In the genomic region with DNA sequence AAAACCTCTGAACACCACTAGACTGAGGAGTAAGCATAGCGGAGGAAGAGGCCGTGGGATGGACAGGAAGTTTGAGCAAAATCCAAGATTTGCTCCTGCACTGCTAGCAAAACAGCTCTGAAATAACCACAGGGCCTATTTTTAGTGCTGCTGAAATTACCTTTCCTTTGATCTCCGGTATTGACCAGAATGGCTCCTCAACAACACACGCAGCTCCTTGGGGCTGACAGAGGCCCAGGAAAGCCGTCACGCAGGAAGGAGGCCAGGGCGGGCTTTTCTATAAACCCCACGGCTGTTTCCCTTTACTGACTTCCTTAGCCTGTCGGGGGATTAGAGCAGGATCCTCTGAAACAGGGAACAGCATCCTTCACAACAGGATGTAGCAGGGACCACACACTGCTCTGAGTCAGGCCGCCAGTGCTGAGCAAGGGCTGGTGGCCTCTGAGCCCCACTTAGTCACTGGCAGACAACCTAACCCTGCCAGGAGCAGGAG, we compare ENCODE assay signal across 1 cellular context.
TF ChIP-seq lines count a peak whose summit lies in the region.

No MANE protein-coding gene starts in this region.

TF ChIP-seq in SK-N-SH, 30 proteins besides CTCF, POLR2A, EP300 and RAD21 (continued from another document):
- TF ChIP-seq TEAD4 (IDR thresholded peaks at IDR 0.05; ENCODE audit: borderline replicate concordance, insufficient read depth) (no peak), SIN3A (IDR thresholded peaks at IDR 0.05; ENCODE audit: borderline replicate concordance, low read depth, low read length) (no peak), SMC3 (IDR thresholded peaks at IDR 0.05; ENCODE audit: low read depth, low read length) (no peak), CHD2 (IDR thresholded peaks at IDR 0.05; ENCODE audit: low read length, partially characterized antibody) (no peak), GATA2 (CRISPR knock-in tag; IDR thresholded peaks at IDR 0.05) (no peak), TAF1 (IDR thresholded peaks at IDR 0.05; ENCODE audit: borderline replicate concordance, low read depth, low read length) (no peak), RXRA (IDR thresholded peaks at IDR 0.05; ENCODE audit: borderline replicate concordance, low read depth) (no peak), ELF1 (IDR thresholded peaks at IDR 0.05) (no peak), POLR2AphosphoS5 (IDR thresholded peaks at IDR 0.05; ENCODE audit: low read depth, low read length) (no peak)
- TF ChIP-seq, protein P1, sequence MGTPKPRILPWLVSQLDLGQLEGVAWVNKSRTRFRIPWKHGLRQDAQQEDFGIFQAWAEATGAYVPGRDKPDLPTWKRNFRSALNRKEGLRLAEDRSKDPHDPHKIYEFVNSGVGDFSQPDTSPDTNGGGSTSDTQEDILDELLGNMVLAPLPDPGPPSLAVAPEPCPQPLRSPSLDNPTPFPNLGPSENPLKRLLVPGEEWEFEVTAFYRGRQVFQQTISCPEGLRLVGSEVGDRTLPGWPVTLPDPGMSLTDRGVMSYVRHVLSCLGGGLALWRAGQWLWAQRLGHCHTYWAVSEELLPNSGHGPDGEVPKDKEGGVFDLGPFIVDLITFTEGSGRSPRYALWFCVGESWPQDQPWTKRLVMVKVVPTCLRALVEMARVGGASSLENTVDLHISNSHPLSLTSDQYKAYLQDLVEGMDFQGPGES (IDR thresholded peaks at IDR 0.05; ENCODE audit: low read depth, low read length): no peak
